In genomic region chr4:147303506-147303905, GRCh38 we compare ENCODE assay signal across 37 cellular contexts.
"Had no signal": no experiment of that assay in that cellular context is flagged by ENCODE, and none has a peak within 500 bp of the region (broad histone marks: within the 10 kb centered on the region; RNA-seq: fewer than 3 reads in every experiment).

No MANE protein-coding gene starts in this region.

- H3K27me3 Mint-ChIP-seq: activated B cell treated with CpG ODN at 0.5 μM for 24 hours; activated CD4-positive, alpha-beta memory T cell treated with anti-CD3 and anti-CD28 coated beads for 36 hours; activated CD4-positive, alpha-beta T cell treated with anti-CD3 and anti-CD28 coated beads, Interleukin-2, amount 10 ng/mL, durations not matched to agents 24 days and 14 days; activated CD8-positive, alpha-beta T cell treated with anti-CD3 and anti-CD28 coated beads for 36 hours; activated T-helper 17 cell treated with anti-CD3 and anti-CD28 coated beads, Interleukin-2, amount 50 U/mL, for 72 hours; brain; central memory CD8-positive, alpha-beta T cell had no signal

- ATAC-seq: activated CD8-positive, alpha-beta T cell treated with anti-CD3 and anti-CD28 coated beads for 36 hours; activated naive CD4-positive, alpha-beta T cell treated with anti-CD3 and anti-CD28 coated beads, Interleukin-2, amount 50 U/mL, for 72 hours; activated T-cell treated with anti-CD3 and anti-CD28 coated beads, Interleukin-2, amount 50 U/mL, for 4 hours; activated T-cell treated with anti-CD3 and anti-CD28 coated beads, Interleukin-2, amount 50 U/mL, for 72 hours; activated T-helper 17 cell treated with anti-CD3 and anti-CD28 coated beads, Interleukin-2, amount 50 U/mL, for 72 hours had no signal

- H3K27ac Mint-ChIP-seq: activated B cell treated with CpG ODN at 0.5 μM for 24 hours; activated CD4-positive, alpha-beta memory T cell treated with anti-CD3 and anti-CD28 coated beads for 36 hours; activated CD4-positive, alpha-beta T cell treated with anti-CD3 and anti-CD28 coated beads, Interleukin-2, amount 10 ng/mL, durations not matched to agents 24 days and 14 days; activated CD8-positive, alpha-beta T cell treated with anti-CD3 and anti-CD28 coated beads for 36 hours; activated naive CD4-positive, alpha-beta T cell treated with anti-CD3 and anti-CD28 coated beads for 36 hours; activated naive CD4-positive, alpha-beta T cell treated with anti-CD3 and anti-CD28 coated beads, Interleukin-2, amount 50 U/mL, for 72 hours; activated naive CD8-positive, alpha-beta T cell treated with anti-CD3 and anti-CD28 coated beads for 36 hours; activated T-cell treated with anti-CD3 and anti-CD28 coated beads, Interleukin-2, amount 50 U/mL, for 72 hours; activated T-helper 1 cell treated with anti-CD3 and anti-CD28 coated beads, Interleukin-12 subunit alpha, Interleukin-12 subunit beta, Interleukin-2, Interleukin-4 antibody, amounts not matched to agents 30 ng/mL and 10 ng/mL and 1 ng/mL, durations not matched to agents 14 hours and 24 hours and 36 hours; activated T-helper 17 cell treated with anti-CD3 and anti-CD28 coated beads, Interleukin-2, amount 50 U/mL, for 72 hours; brain; T-helper 1 cell treated with Interleukin-12 subunit alpha and Interleukin-12 subunit beta and Interleukin-4 antibody, amounts not matched to agents 30 μg/mL and 1 μg/mL, for 36 hours; T-helper 2 cell treated with Interferon-gamma antibody and Interleukin-4, amounts not matched to agents 5 μg/mL and 100 μg/mL, for 36 hours had no signal

- H3K4me3 Mint-ChIP-seq: activated B cell treated with CpG ODN at 0.5 μM for 24 hours; activated CD4-positive, alpha-beta memory T cell treated with anti-CD3 and anti-CD28 coated beads for 36 hours; activated CD4-positive, alpha-beta T cell treated with anti-CD3 and anti-CD28 coated beads, Interleukin-2, amount 10 ng/mL, durations not matched to agents 24 days and 14 days; activated CD8-positive, alpha-beta T cell treated with anti-CD3 and anti-CD28 coated beads for 36 hours; activated naive CD4-positive, alpha-beta T cell treated with anti-CD3 and anti-CD28 coated beads for 36 hours; activated naive CD8-positive, alpha-beta T cell treated with anti-CD3 and anti-CD28 coated beads for 36 hours; activated T-cell treated with anti-CD3 and anti-CD28 coated beads, Interleukin-2, amount 50 U/mL, for 4 hours; activated T-cell treated with anti-CD3 and anti-CD28 coated beads, Interleukin-2, amount 50 U/mL, for 72 hours; activated T-helper 1 cell treated with anti-CD3 and anti-CD28 coated beads, Interleukin-12 subunit alpha, Interleukin-12 subunit beta, Interleukin-2, Interleukin-4 antibody, amounts not matched to agents 30 ng/mL and 10 ng/mL and 1 ng/mL, durations not matched to agents 14 hours and 24 hours and 36 hours; activated T-helper 17 cell treated with anti-CD3 and anti-CD28 coated beads, Interleukin-2, amount 50 U/mL, for 72 hours; brain; central memory CD8-positive, alpha-beta T cell; T-helper 1 cell treated with Interleukin-12 subunit alpha and Interleukin-12 subunit beta and Interleukin-4 antibody, amounts not matched to agents 30 μg/mL and 1 μg/mL, for 36 hours; T-helper 2 cell treated with Interferon-gamma antibody and Interleukin-4, amounts not matched to agents 5 μg/mL and 100 μg/mL, for 36 hours had no signal

- H3K36me3 Mint-ChIP-seq: activated CD4-positive, alpha-beta memory T cell treated with anti-CD3 and anti-CD28 coated beads for 36 hours; activated naive CD4-positive, alpha-beta T cell treated with anti-CD3 and anti-CD28 coated beads, Interleukin-2, amount 50 U/mL, for 72 hours; activated naive CD8-positive, alpha-beta T cell treated with anti-CD3 and anti-CD28 coated beads for 36 hours; brain had no signal

- H3K27me3 ChIP-seq: adrenal gland, ascending aorta, cardiac muscle cell had no signal

- DNase-seq: activated B cell treated with CpG ODN at 0.5 μM for 24 hours; activated CD4-positive, alpha-beta memory T cell treated with anti-CD3 and anti-CD28 coated beads for 36 hours; activated CD4-positive, alpha-beta T cell treated with anti-CD3 and anti-CD28 coated beads for 4 hours; activated CD4-positive, alpha-beta T cell treated with anti-CD3 and anti-CD28 coated beads, Interleukin-2, amount 10 ng/mL, durations not matched to agents 24 days and 14 days; activated CD4-positive, alpha-beta T cell treated with anti-CD3 and anti-CD28 coated beads, Interleukin-2, amount 50 U/mL, for 1 hour; activated CD4-positive, alpha-beta T cell treated with anti-CD3 and anti-CD28 coated beads, Interleukin-2, amount 50 U/mL, for 4 hours; activated CD4-positive, CD25-positive, alpha-beta regulatory T cell treated with anti-CD3 and anti-CD28 coated beads, Interleukin-2, amount 50 U/mL, for 72 hours; activated CD8-positive, alpha-beta memory T cell treated with anti-CD3 and anti-CD28 coated beads, Interleukin-2, amount 50 U/mL, for 4 hours; activated CD8-positive, alpha-beta T cell treated with anti-CD3 and anti-CD28 coated beads for 36 hours; activated effector memory CD4-positive, alpha-beta T cell treated with anti-CD3 and anti-CD28 coated beads, Interleukin-2, amount 50 U/mL, for 16 hours; activated gamma-delta T cell treated with Interleukin-2 at 50 U/mL for 16 hours; activated naive CD4-positive, alpha-beta T cell; activated naive CD4-positive, alpha-beta T cell treated with anti-CD3 and anti-CD28 coated beads for 36 hours; activated naive CD4-positive, alpha-beta T cell treated with anti-CD3 and anti-CD28 coated beads, Interleukin-2, amount 50 U/mL, for 16 hours; activated naive CD8-positive, alpha-beta T cell treated with anti-CD3 and anti-CD28 coated beads for 36 hours; activated T-cell treated with anti-CD3 and anti-CD28 coated beads for 4 hours; activated T-cell treated with anti-CD3 and anti-CD28 coated beads, Interleukin-2, amount 50 U/mL, for 1 hour; activated T-cell treated with anti-CD3 and anti-CD28 coated beads, Interleukin-2, amount 50 U/mL, for 4 hours; activated T-cell treated with anti-CD3 and anti-CD28 coated beads, Interleukin-2, amount 50 U/mL, for 72 hours; adrenal gland; amniotic stem cell; anterior cingulate cortex; caudate nucleus; SW 1271; T-helper 1 cell; T-helper 2 cell; T-helper 9 cell had no signal

- H3K4me1 ChIP-seq: adrenal gland, ascending aorta had no signal

- H3K36me3 ChIP-seq: adrenal gland, ascending aorta, cardiac muscle cell had no signal

- H3K27ac ChIP-seq: adrenal gland, ascending aorta, cardiac muscle cell, VCaP had no signal

- H3K9me3 ChIP-seq: adrenal gland, ascending aorta had no signal

- H3K4me1 Mint-ChIP-seq: activated B cell treated with CpG ODN at 0.5 μM for 24 hours; activated CD4-positive, alpha-beta T cell treated with anti-CD3 and anti-CD28 coated beads, Interleukin-2, amount 10 ng/mL, durations not matched to agents 24 days and 14 days; activated naive CD8-positive, alpha-beta T cell treated with anti-CD3 and anti-CD28 coated beads for 36 hours; activated T-helper 17 cell treated with anti-CD3 and anti-CD28 coated beads, Interleukin-2, amount 50 U/mL, for 72 hours; brain; central memory CD8-positive, alpha-beta T cell had no signal

- H3K4me3 ChIP-seq: adrenal gland, ascending aorta, cardiac muscle cell had no signal

- H3K9me3 Mint-ChIP-seq: activated B cell treated with CpG ODN at 0.5 μM for 24 hours; activated CD4-positive, alpha-beta memory T cell treated with anti-CD3 and anti-CD28 coated beads for 36 hours; activated CD4-positive, alpha-beta T cell treated with anti-CD3 and anti-CD28 coated beads, Interleukin-2, amount 10 ng/mL, durations not matched to agents 24 days and 14 days; activated CD8-positive, alpha-beta T cell treated with anti-CD3 and anti-CD28 coated beads for 36 hours; activated naive CD4-positive, alpha-beta T cell treated with anti-CD3 and anti-CD28 coated beads for 36 hours; activated naive CD8-positive, alpha-beta T cell treated with anti-CD3 and anti-CD28 coated beads for 36 hours; activated T-cell treated with anti-CD3 and anti-CD28 coated beads, Interleukin-2, amount 50 U/mL, for 72 hours; activated T-helper 1 cell treated with anti-CD3 and anti-CD28 coated beads, Interleukin-12 subunit alpha, Interleukin-12 subunit beta, Interleukin-2, Interleukin-4 antibody, amounts not matched to agents 30 ng/mL and 10 ng/mL and 1 ng/mL, durations not matched to agents 14 hours and 24 hours and 36 hours; activated T-helper 17 cell treated with anti-CD3 and anti-CD28 coated beads, Interleukin-2, amount 50 U/mL, for 72 hours; central memory CD8-positive, alpha-beta T cell; T-helper 1 cell treated with Interleukin-12 subunit alpha and Interleukin-12 subunit beta and Interleukin-4 antibody, amounts not matched to agents 30 μg/mL and 1 μg/mL, for 36 hours; T-helper 2 cell treated with Interferon-gamma antibody and Interleukin-4, amounts not matched to agents 5 μg/mL and 100 μg/mL, for 36 hours had no signal
